In genomic region chr15:73982251-73982962, GRCh38 we compare ENCODE assay signal across 8 cellular contexts.
A peak's percentile ranks its signal among the peaks of the same experiment; 100 is the strongest.
DNase-seq lines count a peak whose midpoint lies in the region; ATAC-seq and TF ChIP-seq lines count a peak whose summit lies in the region.

No MANE protein-coding gene starts in this region.

- H3K9me2 ChIP-seq in MM.1S (replicated peaks; ENCODE audit: insufficient read depth, low read length) = no peaks in the 10 kb centered on the region

- no peak overlapping the region for H2AFZ ChIP-seq in MM.1S (ENCODE audit: low read length)

- 0 out of 2 replicates have a peak, but pooled peaks cover 7% of the 10 kb centered on the region for H3F3A ChIP-seq in MM.1S (ENCODE audit: insufficient read depth, low read length)

- in situ Hi-C loops in astrocyte of the cerebellum (cut with HindIII; ENCODE audit: low sequenced_read_pairs) = loop anchor here (25.0 kb wide), 1 partner anchor 330 kb away; no protein-coding TSS in a partner anchor

- peak; percentile 80 to 86 for ATAC-seq in stimulated activated naive B cell treated with anti-CD40 and anti-IgM and Interleukin-4, amounts not matched to agents 10 μg/mL and 1 μg/mL and 100 μg/mL, for 72 hours (replicated peaks)

- H3K27ac Mint-ChIP-seq in stimulated activated naive B cell treated with anti-CD40 and anti-IgM and Interleukin-4, amounts not matched to agents 10 μg/mL and 1 μg/mL and 100 μg/mL, for 72 hours = peak overlapping the region; percentile 90

- H3K4me1 ChIP-seq in MM.1S (ENCODE audit: low read length) = peaks cover 12% of the 10 kb centered on the region

- H3K9me3 ChIP-seq in MM.1S (replicated peaks; ENCODE audit: insufficient read depth, low read length) = no peaks in the 10 kb centered on the region

- no peak overlapping the region for H3K9ac ChIP-seq in MM.1S (ENCODE audit: low read length)

- no peaks in the 10 kb centered on the region for H4K20me1 ChIP-seq in MM.1S (ENCODE audit: insufficient read depth, low read length)

- no peaks in the 10 kb centered on the region for H3K27me3 Mint-ChIP-seq in stimulated activated naive B cell treated with anti-CD40 and anti-IgM and Interleukin-4, amounts not matched to agents 10 μg/mL and 1 μg/mL and 100 μg/mL, for 72 hours

- H3K27ac ChIP-seq in layer of hippocampus (ENCODE audit: low read depth, low read length) (peak overlapping the region; percentile 80), MM.1S (ENCODE audit: low read length) (no peak overlapping the region)

- H3K79me2 ChIP-seq in MM.1S (ENCODE audit: low read length) = no peaks in the 10 kb centered on the region

- TF ChIP-seq CTCF in astrocyte of the cerebellum (IDR thresholded peaks at IDR 0.05; ENCODE audit: low read depth, low read length, missing control alignments) (no peak), MM.1S (IDR thresholded peaks at IDR 0.05; ENCODE audit: low read length) (no peak)

- peaks cover 44 to 60% of the 10 kb centered on the region in 2 donors for H3K4me1 Mint-ChIP-seq in stimulated activated naive B cell treated with anti-CD40 and anti-IgM and Interleukin-4, amounts not matched to agents 10 μg/mL and 1 μg/mL and 100 μg/mL, for 72 hours

- H3K4me3 ChIP-seq in astrocyte of the cerebellum (ENCODE audit: low read depth, low read length) (no peak overlapping the region), MM.1S (ENCODE audit: low read length) (no peak overlapping the region)

- no peak overlapping the region for H3K4me2 ChIP-seq in MM.1S (ENCODE audit: low read depth, low read length)

- DNase-seq in GF-D8 (lab: John Stamatoyannopoulos, UW) = peak; percentile 83
- DNase-seq in NCI-H1694 (lab: John Stamatoyannopoulos, UW) = peak; percentile 5
- DNase-seq in astrocyte of the cerebellum (ENCODE audit: low read depth) = peak; percentile 82
- DNase-seq in stimulated activated naive B cell treated with anti-CD40 and anti-IgM and Interleukin-4, amounts not matched to agents 10 μg/mL and 1 μg/mL and 100 μg/mL, for 72 hours = no peak
- DNase-seq in activated effector memory CD4-positive, alpha-beta T cell treated with anti-CD3 and anti-CD28 coated beads, Interleukin-2, amount 50 U/mL, for 16 hours = no peak
- no peak for DNase-seq in NCI-H187 treated with DMSO at 0.1 percent for 48 hours (lab: John Stamatoyannopoulos, UW)
- DNase-seq in MM.1S = no peak

- H3K27me3 ChIP-seq in layer of hippocampus (ENCODE audit: control insufficient read depth, insufficient read depth, low read length) (no peaks in the 10 kb centered on the region), MM.1S (replicated peaks; ENCODE audit: insufficient read depth, low read length) (peaks cover 17% of the 10 kb centered on the region)

- peaks cover 20 to 36% of the 10 kb centered on the region in 2 donors for H3K36me3 Mint-ChIP-seq in stimulated activated naive B cell treated with anti-CD40 and anti-IgM and Interleukin-4, amounts not matched to agents 10 μg/mL and 1 μg/mL and 100 μg/mL, for 72 hours

- peak overlapping the region; percentile 52 to 57 for H3K4me3 Mint-ChIP-seq in stimulated activated naive B cell treated with anti-CD40 and anti-IgM and Interleukin-4, amounts not matched to agents 10 μg/mL and 1 μg/mL and 100 μg/mL, for 72 hours

- H3K9me3 Mint-ChIP-seq in stimulated activated naive B cell treated with anti-CD40 and anti-IgM and Interleukin-4, amounts not matched to agents 10 μg/mL and 1 μg/mL and 100 μg/mL, for 72 hours = no peaks in the 10 kb centered on the region

- H3K36me3 ChIP-seq in MM.1S (replicated peaks; ENCODE audit: insufficient read depth, low read length) = no peaks in the 10 kb centered on the region

Comparison
In these comparisons a context has a peak if more than half of its experiments do, and no peak if none do; other contexts are left out.
1. DNase-seq: peak in GF-D8 (single experiment), NCI-H1694 (single experiment) and astrocyte of the cerebellum (single experiment); none in stimulated activated naive B cell treated with anti-CD40 and anti-IgM and Interleukin-4, amounts not matched to agents 10 μg/mL and 1 μg/mL and 100 μg/mL, for 72 hours (single experiment), activated effector memory CD4-positive, alpha-beta T cell treated with anti-CD3 and anti-CD28 coated beads, Interleukin-2, amount 50 U/mL, for 16 hours (single experiment), NCI-H187 treated with DMSO at 0.1 percent for 48 hours (single experiment) and MM.1S (single experiment).